ENCODE assay signal across 24 cellular contexts in the genomic region with DNA sequence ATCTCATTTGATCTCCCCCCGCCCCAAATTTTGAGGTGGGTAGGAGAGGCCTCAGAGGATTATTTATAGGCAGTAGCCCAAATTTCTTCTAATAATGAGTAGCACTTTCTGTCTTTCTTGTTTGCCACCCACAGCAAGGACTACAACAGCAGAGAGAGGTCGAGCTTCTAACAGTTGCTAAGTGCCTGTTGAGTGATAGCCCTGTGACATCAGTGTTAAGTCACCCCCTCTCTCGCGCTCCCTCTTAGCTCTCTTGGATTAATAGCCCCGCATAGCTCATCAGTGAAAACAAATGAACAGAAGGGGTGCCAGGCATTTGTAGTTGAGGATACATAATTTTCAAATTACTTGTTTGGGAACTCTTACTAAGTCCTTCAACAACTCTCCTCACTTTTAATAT. TPM values are rescaled to one million over a fixed set of nuclear protein-coding genes. Genes with fewer than 3 reads are reported as not detected.
"Had no signal": no experiment of that assay in that cellular context is flagged by ENCODE, and none has a peak within 500 bp of the region (broad histone marks: within the 10 kb centered on the region; RNA-seq: fewer than 3 reads in every experiment).

No MANE protein-coding gene starts in this region.

- H3K4me3 Mint-ChIP-seq: activated B cell treated with CpG ODN at 0.5 μM for 24 hours; activated CD4-positive, alpha-beta memory T cell treated with anti-CD3 and anti-CD28 coated beads for 36 hours; activated naive CD8-positive, alpha-beta T cell treated with anti-CD3 and anti-CD28 coated beads, Interleukin-2, amount 10 ng/mL, durations not matched to agents 7 days and 5 days; effector memory CD8-positive, alpha-beta T cell; stimulated activated naive CD8-positive, alpha-beta T cell treated with anti-CD3 and anti-CD28 coated beads, Interleukin-15, Interleukin-2, amounts not matched to agents 100 ng/mL and 50 ng/mL, for 24 hours had no signal

- H3K27ac Mint-ChIP-seq: activated B cell treated with CpG ODN at 0.5 μM for 24 hours; activated CD4-positive, alpha-beta memory T cell treated with anti-CD3 and anti-CD28 coated beads for 36 hours; activated naive CD8-positive, alpha-beta T cell treated with anti-CD3 and anti-CD28 coated beads, Interleukin-2, amount 10 ng/mL, durations not matched to agents 7 days and 5 days; effector memory CD8-positive, alpha-beta T cell; progenitor cell of endocrine pancreas; stimulated activated naive CD8-positive, alpha-beta T cell treated with anti-CD3 and anti-CD28 coated beads, Interleukin-15, Interleukin-2, amounts not matched to agents 100 ng/mL and 50 ng/mL, for 24 hours had no signal

- H3K36me3 Mint-ChIP-seq: activated CD4-positive, alpha-beta memory T cell treated with anti-CD3 and anti-CD28 coated beads for 36 hours had no signal

- ATAC-seq: body of pancreas; effector memory CD8-positive, alpha-beta T cell; left lung had no signal

- H3K9me3 Mint-ChIP-seq: activated B cell treated with CpG ODN at 0.5 μM for 24 hours; activated CD4-positive, alpha-beta memory T cell treated with anti-CD3 and anti-CD28 coated beads for 36 hours; activated naive CD8-positive, alpha-beta T cell treated with anti-CD3 and anti-CD28 coated beads, Interleukin-2, amount 10 ng/mL, durations not matched to agents 7 days and 5 days; activated T-helper 17 cell treated with anti-CD3 and anti-CD28 coated beads, Interleukin-2, amount 50 U/mL, for 72 hours; effector memory CD8-positive, alpha-beta T cell; stimulated activated naive CD8-positive, alpha-beta T cell treated with anti-CD3 and anti-CD28 coated beads, Interleukin-15, Interleukin-2, amounts not matched to agents 100 ng/mL and 50 ng/mL, for 24 hours had no signal

- DNase-seq: activated B cell treated with CpG ODN at 0.5 μM for 24 hours; activated CD4-positive, alpha-beta memory T cell treated with anti-CD3 and anti-CD28 coated beads for 36 hours; activated CD4-positive, alpha-beta T cell treated with anti-CD3 and anti-CD28 coated beads for 4 hours; activated naive CD4-positive, alpha-beta T cell; activated naive CD8-positive, alpha-beta T cell treated with anti-CD3 and anti-CD28 coated beads, Interleukin-2, amount 10 ng/mL, durations not matched to agents 7 days and 5 days; activated T-cell treated with anti-CD3 and anti-CD28 coated beads for 4 hours; body of pancreas; caudate nucleus; effector memory CD8-positive, alpha-beta T cell; foreskin melanocyte; glutamatergic neuron; hypothalamus; left lung; mesendoderm; nucleus accumbens; transverse colon had no signal

RNA-seq across cellular contexts. Expression of gene ANKRD60, which starts 3.5 kb away (rescaled TPM):
- total RNA-seq: activated B cell treated with CpG ODN at 0.5 μM for 24 hours; activated CD4-positive, alpha-beta memory T cell treated with anti-CD3 and anti-CD28 coated beads for 36 hours; activated naive CD8-positive, alpha-beta T cell treated with anti-CD3 and anti-CD28 coated beads, Interleukin-2, amount 10 ng/mL, durations not matched to agents 7 days and 5 days; activated T-helper 17 cell treated with anti-CD3 and anti-CD28 coated beads, Interleukin-2, amount 50 U/mL, for 72 hours; body of pancreas; dermis microvascular lymphatic vessel endothelial cell; fibroblast of lung; left lung; progenitor cell of endocrine pancreas; suprapubic skin; transverse colon; vagina had no signal
- polyA plus RNA-seq: fibroblast of lung, keratinocyte had no signal
